ENCODE assay signal across 8 cellular contexts in the genomic region with DNA sequence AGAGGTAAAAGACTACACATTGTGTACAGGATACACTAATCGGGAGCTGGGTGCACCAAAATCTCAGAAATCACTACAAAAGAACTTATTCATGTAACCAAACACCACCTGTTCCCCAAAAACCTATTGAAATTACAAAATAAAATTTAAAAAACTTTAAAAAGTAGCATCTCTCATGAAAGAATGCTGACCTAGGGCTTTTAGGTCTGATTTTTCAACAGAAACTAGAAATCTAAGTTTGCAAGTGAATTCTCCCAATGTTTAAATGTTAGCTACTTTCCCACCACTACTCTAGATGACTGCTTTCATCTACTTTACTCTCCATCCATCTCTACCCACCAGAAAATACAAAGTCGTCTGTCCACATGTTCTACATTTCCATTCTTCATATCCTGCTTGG.
"Had no signal": no experiment of that assay in that cellular context is flagged by ENCODE, and none has a peak within 500 bp of the region (broad histone marks: within the 10 kb centered on the region; RNA-seq: fewer than 3 reads in every experiment).

No MANE protein-coding gene starts in this region.

- DNase-seq: GDM1, GF-D8 had no signal

- ATAC-seq: GM12878 had no signal

- H3K4me3 ChIP-seq: GM12878 had no signal

- FAIRE-seq: G401.6, GM12878, GM12891, GM12892, GM18507, GM19239 had no signal
